In genomic region chr2:45497355-45497754, GRCh38 we compare ENCODE assay signal across 11 cellular contexts.
DNase-seq lines count a peak whose midpoint lies in the region; ATAC-seq, FAIRE-seq and TF ChIP-seq lines count a peak whose summit lies in the region.
"Had no signal": no experiment of that assay in that cellular context is flagged by ENCODE, and none has a peak within 500 bp of the region (broad histone marks: within the 10 kb centered on the region; RNA-seq: fewer than 3 reads in every experiment).

No MANE protein-coding gene starts in this region.

- H3K9me3 ChIP-seq in astrocyte (ENCODE audit: insufficient read depth, low read depth, low read length): peaks cover 4% of the 10 kb centered on the region
- H3K9me3 ChIP-seq: pancreas had no signal

- peaks cover 5% of the 10 kb centered on the region for H3K36me3 Mint-ChIP-seq in astrocyte (ENCODE audit: low read depth, unreplicated experiment)
- peaks cover 26% of the 10 kb centered on the region for H3K36me3 Mint-ChIP-seq in stimulated activated memory B cell treated with anti-CD40 and anti-IgM and Interleukin-4, amounts not matched to agents 10 μg/mL and 1 μg/mL and 100 μg/mL, for 72 hours

- H3K4me3 ChIP-seq in astrocyte (ENCODE audit: insufficient read depth, low read depth, low read length): no peak overlapping the region
- H3K4me3 ChIP-seq: pancreas had no signal

- H3K4me1 Mint-ChIP-seq in astrocyte (ENCODE audit: low read depth, unreplicated experiment): peaks cover 9% of the 10 kb centered on the region
- H3K4me1 Mint-ChIP-seq in stimulated activated memory B cell treated with anti-CD40 and anti-IgM and Interleukin-4, amounts not matched to agents 10 μg/mL and 1 μg/mL and 100 μg/mL, for 72 hours: peaks cover 30% of the 10 kb centered on the region

- DNase-seq in activated CD8-positive, alpha-beta memory T cell treated with anti-CD3 and anti-CD28 coated beads, Interleukin-2, amount 50 U/mL, for 24 hours (ENCODE audit: extremely low read depth): peak; percentile 20
- DNase-seq in activated CD8-positive, alpha-beta memory T cell treated with anti-CD3 and anti-CD28 coated beads, Interleukin-2, amount 50 U/mL, for 48 hours: no peak
- DNase-seq in astrocyte (ENCODE audit: low read depth) (peak; percentile 51), Right ventricle myocardium inferior (ENCODE audit: missing footprints) (no peak), COLO668 (lab: John Stamatoyannopoulos, UW; ENCODE audit: unreplicated experiment) (no peak)
- DNase-seq: pancreas, SIG-M5 had no signal

- no peaks in the 10 kb centered on the region for H3K4me1 ChIP-seq in astrocyte (ENCODE audit: insufficient read depth, low read length)
- H3K4me1 ChIP-seq: pancreas had no signal

- no peak for FAIRE-seq in astrocyte (lab: Jason Lieb, UNC)
- FAIRE-seq: bronchial epithelial cell, pancreas had no signal

- H3K27me3 ChIP-seq in astrocyte (ENCODE audit: insufficient read depth, low read length): no peaks in the 10 kb centered on the region
- H3K27me3 ChIP-seq: pancreas had no signal

- no peak overlapping the region for H3K27ac Mint-ChIP-seq in astrocyte (ENCODE audit: unreplicated experiment)
- H3K27ac Mint-ChIP-seq in stimulated activated memory B cell treated with anti-CD40 and anti-IgM and Interleukin-4, amounts not matched to agents 10 μg/mL and 1 μg/mL and 100 μg/mL, for 72 hours: no peak overlapping the region

- intact Hi-C loops in Right ventricle myocardium inferior (cut with DNase I): no loop called here

- no peaks in the 10 kb centered on the region for H4K20me1 ChIP-seq in astrocyte (ENCODE audit: insufficient read depth, low read length)

- H3K4me2 ChIP-seq in astrocyte (ENCODE audit: low read length): no peak overlapping the region

- H3K36me3 ChIP-seq in astrocyte (ENCODE audit: insufficient read depth, low read length): no peaks in the 10 kb centered on the region
- H3K36me3 ChIP-seq: pancreas had no signal

- no peak for TF ChIP-seq CTCF in astrocyte (IDR thresholded peaks at IDR 0.05; ENCODE audit: insufficient read depth, low read depth, low read length)

- no peak overlapping the region for H2AFZ ChIP-seq in astrocyte (ENCODE audit: low read depth, low read length)

- H3K27me3 Mint-ChIP-seq in astrocyte (ENCODE audit: low read depth, unreplicated experiment): no peaks in the 10 kb centered on the region
- H3K27me3 Mint-ChIP-seq in stimulated activated memory B cell treated with anti-CD40 and anti-IgM and Interleukin-4, amounts not matched to agents 10 μg/mL and 1 μg/mL and 100 μg/mL, for 72 hours: no peaks in the 10 kb centered on the region

- H3K79me2 ChIP-seq in astrocyte (ENCODE audit: insufficient read depth, low read length): no peaks in the 10 kb centered on the region

- no peak overlapping the region for H3K9ac ChIP-seq in astrocyte (ENCODE audit: low read length)

- H3K27ac ChIP-seq in astrocyte (ENCODE audit: low read depth, low read length): no peak overlapping the region
- H3K27ac ChIP-seq: pancreas had no signal

- H3K9me3 Mint-ChIP-seq in astrocyte (ENCODE audit: unreplicated experiment): peaks cover 2% of the 10 kb centered on the region
- H3K9me3 Mint-ChIP-seq in stimulated activated memory B cell treated with anti-CD40 and anti-IgM and Interleukin-4, amounts not matched to agents 10 μg/mL and 1 μg/mL and 100 μg/mL, for 72 hours: no peaks in the 10 kb centered on the region

- no peak overlapping the region for H3K4me3 Mint-ChIP-seq in astrocyte (ENCODE audit: unreplicated experiment)
- no peak overlapping the region for H3K4me3 Mint-ChIP-seq in stimulated activated memory B cell treated with anti-CD40 and anti-IgM and Interleukin-4, amounts not matched to agents 10 μg/mL and 1 μg/mL and 100 μg/mL, for 72 hours

- ATAC-seq in HG03039 (IDR thresholded peaks at IDR 0.05; ENCODE audit: unreplicated experiment): peak; percentile 65
- ATAC-seq in stimulated activated memory B cell treated with anti-CD40 and anti-IgM and Interleukin-4, amounts not matched to agents 10 μg/mL and 1 μg/mL and 100 μg/mL, for 72 hours: peak; percentile 47
- ATAC-seq in GM19328 (IDR thresholded peaks at IDR 0.05; ENCODE audit: unreplicated experiment): no peak
- no peak for ATAC-seq in Right ventricle myocardium inferior
- ATAC-seq: pancreas had no signal

Comparison
In these comparisons a context has a peak if more than half of its experiments do, and no peak if none do; other contexts are left out.
1. DNase-seq: peak in activated CD8-positive, alpha-beta memory T cell treated with anti-CD3 and anti-CD28 coated beads, Interleukin-2, amount 50 U/mL, for 24 hours (single experiment) and astrocyte (single experiment); none in activated CD8-positive, alpha-beta memory T cell treated with anti-CD3 and anti-CD28 coated beads, Interleukin-2, amount 50 U/mL, for 48 hours (single experiment), Right ventricle myocardium inferior (single experiment) and COLO668 (single experiment).
2. ATAC-seq: peak in HG03039 (single experiment) and stimulated activated memory B cell treated with anti-CD40 and anti-IgM and Interleukin-4, amounts not matched to agents 10 μg/mL and 1 μg/mL and 100 μg/mL, for 72 hours (single experiment); none in GM19328 (single experiment) and Right ventricle myocardium inferior (single experiment).